19 cellular contexts compared by ENCODE assay signal in genomic region chr1:43743206-43743605, GRCh38. TPM values are rescaled to one million over a fixed set of nuclear protein-coding genes. Genes with fewer than 3 reads are reported as not detected.
DNase-seq lines count a peak whose midpoint lies in the region; ATAC-seq and TF ChIP-seq lines count a peak whose summit lies in the region.
"Had no signal": no experiment of that assay in that cellular context is flagged by ENCODE, and none has a peak within 500 bp of the region (broad histone marks: within the 10 kb centered on the region; RNA-seq: fewer than 3 reads in every experiment).

No MANE protein-coding gene starts in this region.

- intact Hi-C loops in heart right ventricle (cut with DNase I) (no loop called here), posterior cingulate gyrus (cut with DNase I) (no loop called here)

- ATAC-seq in heart right ventricle: peak in 7 of 8 donors; percentile 34 to 90 (median 72)
- ATAC-seq in SK-N-SH treated with all-trans-retinoic acid at 6 μM for 48 hours: no peak
- no peak for ATAC-seq in HG03571 (IDR thresholded peaks at IDR 0.05; ENCODE audit: unreplicated experiment)

- H3K9me3 ChIP-seq in heart right ventricle: no peaks in the 10 kb centered on the region
- H3K9me3 ChIP-seq: HAP-1 had no signal

- no peak for TF ChIP-seq CTCF in heart right ventricle (IDR thresholded peaks at IDR 0.05)

- H3K27ac ChIP-seq in heart right ventricle: no peak overlapping the region
- H3K27ac ChIP-seq: GM23248, SK-N-MC had no signal

- WGBS in heart right ventricle, 2 donors: 58 to 66% methylated on average over 1 of the region's 1 CpG

- no peak overlapping the region for H3K4me3 ChIP-seq in heart right ventricle
- H3K4me3 ChIP-seq: GM23248, HAP-1, SK-N-MC had no signal

- DNase-seq in NCI-H345 treated with DMSO at 0.1 percent for 48 hours (lab: John Stamatoyannopoulos, UW; ENCODE audit: unreplicated experiment) (peak; percentile 11), NCI-H345 (lab: John Stamatoyannopoulos, UW) (no peak), NCI-H2029 (lab: John Stamatoyannopoulos, UW) (peak; percentile 83), NCI-H2171 treated with DMSO at 0.1 percent for 48 hours (lab: John Stamatoyannopoulos, UW) (peak; percentile 86), heart right ventricle (peak in 1 of 2 donors; percentile 8), posterior cingulate gyrus (no peak)
- DNase-seq: 8988T, GF-D8, GM23248, KG1, MV-4-11, NCI-H1436, NCI-H1930, NCI-H524 treated with DMSO at 0.1 percent for 48 hours, SHP77 had no signal

- H3K36me3 ChIP-seq in heart right ventricle: peaks cover 0 to 60% (median 0%) of the 10 kb centered on the region in 9 donors
- H3K36me3 ChIP-seq: HAP-1 had no signal

- peaks cover 0 to 8% (median 0%) of the 10 kb centered on the region in 9 donors for H3K4me1 ChIP-seq in heart right ventricle
- H3K4me1 ChIP-seq: HAP-1 had no signal

- no peaks in the 10 kb centered on the region for H3K27me3 ChIP-seq in heart right ventricle

TF ChIP-seq in SK-N-SH treated with all-trans-retinoic acid at 6 μM for 48 hours, 23 proteins besides CTCF, POLR2A, EP300 and RAD21:
- TF ChIP-seq CREB5 (CRISPR knock-in tag; IDR thresholded peaks at IDR 0.05; ENCODE audit: low read depth): no peak
- no peak for TF ChIP-seq PATZ1 (CRISPR knock-in tag; IDR thresholded peaks at IDR 0.05; ENCODE audit: borderline replicate concordance)
- TF ChIP-seq ZFP30 (CRISPR knock-in tag; IDR thresholded peaks at IDR 0.05): no peak
- no peak for TF ChIP-seq CSRNP3 (CRISPR knock-in tag; IDR thresholded peaks at IDR 0.05)
- TF ChIP-seq PPARA (CRISPR knock-in tag; IDR thresholded peaks at IDR 0.05; ENCODE audit: borderline replicate concordance): no peak
- no peak for TF ChIP-seq TOX (CRISPR knock-in tag; IDR thresholded peaks at IDR 0.05; ENCODE audit: borderline replicate concordance)
- no peak for TF ChIP-seq ZNF565 (CRISPR knock-in tag; conservative IDR thresholded peaks at IDR 0.05; ENCODE audit: low read depth)
- TF ChIP-seq ESRRG (CRISPR knock-in tag; IDR thresholded peaks at IDR 0.05): no peak
- TF ChIP-seq TSHZ2 (CRISPR knock-in tag; IDR thresholded peaks at IDR 0.05): no peak
- no peak for TF ChIP-seq ZNF70 (CRISPR knock-in tag; IDR thresholded peaks at IDR 0.05)
- no peak for TF ChIP-seq ISL1 (CRISPR knock-in tag; IDR thresholded peaks at IDR 0.05)

RNA-seq across cellular contexts. Expression of gene ST3GAL3, which starts 35.9 kb away (rescaled TPM):
- total RNA-seq in heart right ventricle: 10 to 100 TPM; 27.7 to 39.3 (median 32.2) TPM
- 10 to 100 TPM; 14.5 to 27.4 TPM for polyA plus RNA-seq in heart right ventricle

Comparison
In these comparisons a context has a peak if more than half of its experiments do, and no peak if none do; other contexts are left out.
1. DNase-seq: peak in NCI-H345 treated with DMSO at 0.1 percent for 48 hours (single experiment), NCI-H2029 (single experiment) and NCI-H2171 treated with DMSO at 0.1 percent for 48 hours (single experiment); none in NCI-H345 (single experiment) and posterior cingulate gyrus (0 of 10).
2. ATAC-seq: peak in heart right ventricle (7 of 8); none in SK-N-SH treated with all-trans-retinoic acid at 6 μM for 48 hours (single experiment) and HG03571 (single experiment).